In the genomic region with DNA sequence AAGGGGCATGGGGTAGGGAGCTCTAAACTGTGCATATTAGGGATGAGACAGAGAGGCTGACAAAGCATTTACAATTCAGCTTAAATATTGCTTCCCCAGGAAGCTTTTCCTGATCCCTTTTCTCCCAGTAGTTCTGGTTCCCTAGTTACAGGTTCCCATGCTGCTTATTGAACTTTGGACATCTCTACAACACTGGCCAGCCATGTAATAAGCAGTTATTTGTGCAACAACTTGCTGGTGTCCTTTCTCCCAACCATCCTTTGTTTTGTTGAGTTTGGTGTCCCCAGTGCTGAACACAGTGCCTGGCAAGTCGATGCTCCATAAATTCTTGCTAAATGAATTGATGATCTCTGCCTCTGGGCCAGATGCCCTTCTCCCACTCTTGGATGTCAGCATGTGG, we compare ENCODE assay signal across 22 cellular contexts.
DNase-seq lines count a peak whose midpoint lies in the region; ATAC-seq, FAIRE-seq and TF ChIP-seq lines count a peak whose summit lies in the region.
"Had no signal": no experiment of that assay in that cellular context is flagged by ENCODE, and none has a peak within 500 bp of the region (broad histone marks: within the 10 kb centered on the region; RNA-seq: fewer than 3 reads in every experiment).

No MANE protein-coding gene starts in this region.

- H3K79me2 ChIP-seq in hepatocyte = no peaks in the 10 kb centered on the region

- TF ChIP-seq CTCF in Peyer's patch (IDR thresholded peaks at IDR 0.05) = no peak
- TF ChIP-seq CTCF in hepatocyte (IDR thresholded peaks at IDR 0.05; ENCODE audit: poor library complexity) = no peak
- no peak for TF ChIP-seq CTCF in mucosa of descending colon (IDR thresholded peaks at IDR 0.05)

- intact Hi-C loops in mucosa of descending colon (cut with DNase I, micrococcal nuclease) = no loop called here

- WGBS in hepatocyte (ENCODE audit: low lambda C conversion rate, missing lambda C conversion rate) = 79% methylated on average over 1 of the region's 1 CpG
- WGBS in small intestine, 3 donors = 33 to 75% (median 54%) methylated on average over 1 of the region's 1 CpG

- no peak for DNase-seq in Peyer's patch
- no peak for DNase-seq in hepatocyte (ENCODE audit: low spot score)
- no peak for DNase-seq in mucosa of descending colon
- DNase-seq in small intestine = peak; percentile 80
- DNase-seq in NCI-H187 (lab: John Stamatoyannopoulos, UW) = no peak
- DNase-seq: BE2C; CD4-positive, CD25-positive, alpha-beta regulatory T cell; COR-L47; DMS 273 treated with DMSO at 0.1 percent for 48 hours; GF-D8; GM23248; KBM-7; NCI-H1105; NCI-H2081 treated with DMSO at 0.1 percent for 48 hours; NCI-H446 treated with DMSO at 0.1 percent for 48 hours; NCI-H69; SHP77 treated with DMSO at 0.1 percent for 48 hours had no signal

- ATAC-seq in mucosa of descending colon (peak; percentile 50), HG02610 (IDR thresholded peaks at IDR 0.05; ENCODE audit: unreplicated experiment) (no peak), esophagus mucosa (no peak), GM19452 (IDR thresholded peaks at IDR 0.05; ENCODE audit: unreplicated experiment) (no peak)

- no peak overlapping the region for H2AFZ ChIP-seq in hepatocyte
- H2AFZ ChIP-seq: GM23248 had no signal

- peak overlapping the region in 3 of 4 donors; percentile 9 to 93 (median 80) for H3K27ac ChIP-seq in Peyer's patch
- peak overlapping the region; percentile 48 for H3K27ac ChIP-seq in hepatocyte
- H3K27ac ChIP-seq in small intestine (ENCODE audit: low read depth in 1 of 2, low read length in 1 of 2) = peak overlapping the region; percentile 24 to 81
- H3K27ac ChIP-seq: GM23248 had no signal

- H3K4me2 ChIP-seq in hepatocyte = no peak overlapping the region

- H3K36me3 ChIP-seq in Peyer's patch (no peaks in the 10 kb centered on the region), hepatocyte (replicated peaks; ENCODE audit: insufficient read depth, low read depth) (no peaks in the 10 kb centered on the region), mucosa of descending colon (ENCODE audit: low read depth) (no peaks in the 10 kb centered on the region), small intestine (ENCODE audit: control insufficient read depth in 2 of 2, insufficient read depth in 2 of 2, low read length in 2 of 2) (no peaks in the 10 kb centered on the region)
- H3K36me3 ChIP-seq: BE2C, HAP-1 had no signal

- TF ChIP-seq POLR2A in Peyer's patch (IDR thresholded peaks at IDR 0.05) = no peak

- H3K4me3 ChIP-seq in Peyer's patch (no peak overlapping the region), hepatocyte (no peak overlapping the region), mucosa of descending colon (no peak overlapping the region), small intestine (ENCODE audit: low read depth in 1 of 2, low read length in 2 of 2) (no peak overlapping the region)
- H3K4me3 ChIP-seq: GM23248, HAP-1 had no signal

- no peak for FAIRE-seq in small intestine (lab: Jason Lieb, UNC)
- FAIRE-seq: A204.1 had no signal

- no peaks in the 10 kb centered on the region for H3K27me3 ChIP-seq in Peyer's patch
- H3K27me3 ChIP-seq in hepatocyte = no peaks in the 10 kb centered on the region
- H3K27me3 ChIP-seq in small intestine (ENCODE audit: control insufficient read depth in 2 of 2, insufficient read depth in 2 of 2, low read length in 2 of 2) = no peaks in the 10 kb centered on the region
- H3K27me3 ChIP-seq: BE2C had no signal

- H3K4me1 ChIP-seq in Peyer's patch (peaks cover 0 to 55% (median 6%) of the 10 kb centered on the region in 4 donors), hepatocyte (ENCODE audit: insufficient read depth) (peaks cover 51% of the 10 kb centered on the region), mucosa of descending colon (ENCODE audit: low read depth) (peaks cover 26% of the 10 kb centered on the region), small intestine (ENCODE audit: control insufficient read depth in 2 of 2, insufficient read depth in 1 of 2, low read depth in 1 of 2, low read length in 1 of 2) (peaks cover 17% of the 10 kb centered on the region in 2 donors)
- H3K4me1 ChIP-seq: HAP-1 had no signal

- H3K9me3 ChIP-seq in Peyer's patch = no peaks in the 10 kb centered on the region
- no peaks in the 10 kb centered on the region for H3K9me3 ChIP-seq in hepatocyte (ENCODE audit: low read depth)
- no peaks in the 10 kb centered on the region for H3K9me3 ChIP-seq in mucosa of descending colon
- H3K9me3 ChIP-seq in small intestine (ENCODE audit: control insufficient read depth, low read depth) = no peaks in the 10 kb centered on the region
- H3K9me3 ChIP-seq: BE2C, HAP-1 had no signal

- no peaks in the 10 kb centered on the region for H3K9me2 ChIP-seq in hepatocyte (replicated peaks; ENCODE audit: insufficient read depth)

- H4K20me1 ChIP-seq in hepatocyte (ENCODE audit: insufficient read depth, poor library complexity, severe bottlenecking) = no peaks in the 10 kb centered on the region
